ENCODE assay signal across 2 cellular contexts in genomic region chr2:101310591-101311389, GRCh38.
TF ChIP-seq lines count a peak whose summit lies in the region.

No MANE protein-coding gene starts in this region.

TF ChIP-seq in IMR-90, 13 proteins besides CTCF, POLR2A, EP300 and RAD21:
- TF ChIP-seq RFX5 (IDR thresholded peaks at IDR 0.05; ENCODE audit: low read depth, low read length) (no peak), NFE2L2 (IDR thresholded peaks at IDR 0.05; ENCODE audit: low read depth, low read length) (no peak), CHD1 (IDR thresholded peaks at IDR 0.05; ENCODE audit: low read depth, low read length) (no peak), ELK1 (IDR thresholded peaks at IDR 0.05; ENCODE audit: borderline replicate concordance, low read depth, low read length) (no peak), MAFK (IDR thresholded peaks at IDR 0.05; ENCODE audit: low read depth, low read length) (no peak), USF2 (IDR thresholded peaks at IDR 0.05; ENCODE audit: low read depth, low read length) (no peak), BHLHE40 (IDR thresholded peaks at IDR 0.05; ENCODE audit: low read depth, low read length) (no peak)
TF ChIP-seq in IMR-90: peak in this region for 0.

TF ChIP-seq in K562, 482 proteins besides CTCF, POLR2A, EP300 and RAD21:
- TF ChIP-seq CREB5 (CRISPR knock-in tag; IDR thresholded peaks at IDR 0.05) (no peak), DPF2 (IDR thresholded peaks at IDR 0.05) (no peak), SMARCC2 (IDR thresholded peaks at IDR 0.05; ENCODE audit: low read depth) (no peak), ZNF23 (CRISPR knock-in tag; IDR thresholded peaks at IDR 0.05) (no peak), EGR1 (conservative IDR thresholded peaks at IDR 0.05) (no peak), TEAD4 (IDR thresholded peaks at IDR 0.05; ENCODE audit: low read length) (no peak), TEAD4 (CRISPR knock-in tag; IDR thresholded peaks at IDR 0.05; ENCODE audit: borderline replicate concordance) (no peak), TCF7 (IDR thresholded peaks at IDR 0.05; ENCODE audit: borderline replicate concordance) (no peak), CBX2 (IDR thresholded peaks at IDR 0.05; ENCODE audit: insufficient read depth, low read length, poor library complexity, severe bottlenecking) (no peak), ZNF146 (CRISPR knock-in tag; IDR thresholded peaks at IDR 0.05; ENCODE audit: unreplicated experiment) (no peak), FOSL1 (tag; conservative IDR thresholded peaks at IDR 0.05) (0 out of 2 replicates have a peak, but pooled peaks have one; percentile 32), ZNF133 (CRISPR knock-in tag; IDR thresholded peaks at IDR 0.05) (0 out of 2 replicates have a peak, but pooled peaks have one; percentile 36), DIDO1 (tag; IDR thresholded peaks at IDR 0.05; ENCODE audit: low read depth) (no peak), SNRNP70 (optimal IDR thresholded peaks at IDR 0.05; ENCODE audit: low read depth, low read length) (no peak), ZNF766 (CRISPR knock-in tag; conservative IDR thresholded peaks at IDR 0.05) (peak; percentile 91)
